23 cellular contexts compared by ENCODE assay signal in the genomic region with DNA sequence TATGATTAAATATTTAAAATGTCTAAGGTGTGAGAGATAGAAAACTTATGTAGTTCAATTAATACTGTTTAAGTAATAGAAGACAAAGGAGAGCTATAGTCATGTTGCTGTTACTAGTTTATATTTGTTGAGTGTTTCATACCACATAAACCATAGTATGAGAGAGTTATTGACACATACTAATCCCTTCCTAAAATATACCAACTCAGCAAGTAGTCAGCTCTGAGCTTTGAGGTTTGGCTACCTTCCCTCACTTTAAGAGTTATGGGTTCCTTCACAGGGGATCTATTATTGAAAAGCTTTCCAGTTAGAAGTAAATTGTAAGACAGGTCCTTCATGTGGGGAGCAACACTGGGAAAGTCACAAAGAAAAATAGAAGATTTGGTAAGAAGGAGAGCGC.
"Had no signal": no experiment of that assay in that cellular context is flagged by ENCODE, and none has a peak within 500 bp of the region (broad histone marks: within the 10 kb centered on the region; RNA-seq: fewer than 3 reads in every experiment).

No MANE protein-coding gene starts in this region.

- H3K4me1 ChIP-seq: left lung, neural progenitor cell, spleen, upper lobe of right lung had no signal

- H3K4me2 ChIP-seq: neural progenitor cell had no signal

- H2AFZ ChIP-seq: neural progenitor cell had no signal

- H3K36me3 ChIP-seq: brain microvascular endothelial cell, left lung, neural progenitor cell, spleen, upper lobe of right lung had no signal

- H3K27me3 ChIP-seq: brain microvascular endothelial cell, left lung, neural progenitor cell, spleen, upper lobe of right lung had no signal

- H3K4me3 ChIP-seq: left lung, lung, neural progenitor cell, spleen, upper lobe of right lung had no signal

- ATAC-seq: activated CD4-positive, alpha-beta T cell treated with anti-CD3 and anti-CD28 coated beads for 36 hours; activated T-cell treated with anti-CD3 and anti-CD28 coated beads, Interleukin-2, amount 50 U/mL, for 4 hours; left lung; naive thymus-derived CD8-positive, alpha-beta T cell; sciatic nerve; T-cell; upper lobe of right lung; WTC11 had no signal

- H3K9me3 ChIP-seq: left lung, spleen, upper lobe of right lung had no signal

- H3K27ac ChIP-seq: brain microvascular endothelial cell, left lung, neural progenitor cell, spleen, upper lobe of right lung had no signal

- H3K9ac ChIP-seq: neural progenitor cell had no signal

- DNase-seq: activated CD4-positive, alpha-beta T cell treated with anti-CD3 and anti-CD28 coated beads for 36 hours; activated CD4-positive, alpha-beta T cell treated with anti-CD3 and anti-CD28 coated beads, Interleukin-2, amount 50 U/mL, for 4 hours; activated CD8-positive, alpha-beta memory T cell treated with anti-CD3 and anti-CD28 coated beads, Interleukin-2, amount 50 U/mL, for 48 hours; activated naive CD4-positive, alpha-beta T cell treated with anti-CD3 and anti-CD28 coated beads for 36 hours; activated T-cell treated with anti-CD3 and anti-CD28 coated beads, Interleukin-2, amount 50 U/mL, for 4 hours; amygdala; brain microvascular endothelial cell; caudate nucleus; effector CD4-positive, alpha-beta T cell; foreskin melanocyte; immature natural killer cell; kidney glomerular epithelial cell; left lung; naive thymus-derived CD8-positive, alpha-beta T cell; spleen; stimulated activated CD4-positive, alpha-beta T cell treated with anti-CD3 and anti-CD28 coated beads, Interleukin-4, amount 100 ng/mL, for 24 hours; stimulated activated naive CD4-positive, alpha-beta T cell treated with Interleukin-2 at 50 U/mL for 16 hours; T-cell; upper lobe of right lung had no signal
